Comparison of ENCODE assay signal across 21 cellular contexts in the genomic region with DNA sequence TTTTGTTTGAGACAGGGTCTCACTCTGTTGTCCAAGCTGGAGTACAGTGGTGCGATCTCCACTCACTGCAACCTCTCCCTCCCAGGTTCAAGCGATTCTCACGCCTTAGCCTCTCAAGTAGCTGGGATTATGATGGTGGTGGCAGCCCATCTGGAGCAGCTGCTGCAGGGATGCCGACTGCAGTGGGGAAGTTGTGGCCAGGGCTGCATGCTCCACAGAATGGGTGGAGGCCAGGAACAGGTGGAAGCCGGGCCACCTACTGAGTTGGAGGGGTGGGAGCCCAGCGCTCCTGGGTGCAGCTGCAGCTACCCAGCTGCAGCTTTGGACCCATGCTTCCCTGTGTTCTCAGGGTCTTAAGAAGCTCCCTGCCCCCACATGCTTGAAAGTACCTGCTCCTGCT.
A peak's percentile ranks its signal among the peaks of the same experiment; 100 is the strongest.
DNase-seq lines count a peak whose midpoint lies in the region; ATAC-seq lines count a peak whose summit lies in the region.
"Had no signal": no experiment of that assay in that cellular context is flagged by ENCODE, and none has a peak within 500 bp of the region (broad histone marks: within the 10 kb centered on the region; RNA-seq: fewer than 3 reads in every experiment).

No MANE protein-coding gene starts in this region.

- H3K27me3 ChIP-seq in SJCRH30: no peaks in the 10 kb centered on the region
- H3K27me3 ChIP-seq: BLaER1 had no signal

- no peak overlapping the region for H3K4me3 ChIP-seq in SJCRH30
- H3K4me3 ChIP-seq: BLaER1, GM12878, GM23248 had no signal

- DNase-seq in NCI-H146 (lab: John Stamatoyannopoulos, UW) (peak; percentile 28), NCI-H146 treated with DMSO at 0.1 percent for 48 hours (lab: John Stamatoyannopoulos, UW; ENCODE audit: unreplicated experiment) (no peak), NCI-H524 (lab: John Stamatoyannopoulos, UW) (peak; percentile 61 to 82), SJCRH30 (peak; percentile 83 to 85), substantia nigra (lab: John Stamatoyannopoulos, UW) (no peak), ureter (ENCODE audit: low spot score) (no peak), dermis blood vessel endothelial cell (no peak)
- DNase-seq: Caco-2; CD4-positive, CD25-positive, alpha-beta regulatory T cell; CD8-positive, alpha-beta T cell; DMS153; EL; GDM1; GM23248; H9 had no signal

- H3K4me1 ChIP-seq in SJCRH30: peaks cover 3% of the 10 kb centered on the region; the same call in 1 of the 2 replicates
- H3K4me1 ChIP-seq: BLaER1, Caco-2 had no signal

- no peak overlapping the region for H3K27ac ChIP-seq in SJCRH30
- H3K27ac ChIP-seq in substantia nigra (ENCODE audit: low read depth, low read length, poor library complexity, severe bottlenecking): no peak overlapping the region
- H3K27ac ChIP-seq: 22Rv1, BLaER1, C4-2B, GM23248 had no signal

- no peak for ATAC-seq in HG03520 (IDR thresholded peaks at IDR 0.05; ENCODE audit: unreplicated experiment)
- ATAC-seq: CD8-positive, alpha-beta T cell; GM12878; HCT116 had no signal

- no peaks in the 10 kb centered on the region for H3K36me3 ChIP-seq in SJCRH30

- no peaks in the 10 kb centered on the region for H3K9me3 ChIP-seq in SJCRH30 (replicated peaks)
- H3K9me3 ChIP-seq: Caco-2 had no signal

Comparison
In these comparisons a context has a peak if more than half of its experiments do, and no peak if none do; other contexts are left out.
1. DNase-seq: peak in NCI-H146 (single experiment), NCI-H524 (2 of 2) and SJCRH30 (2 of 2); none in NCI-H146 treated with DMSO at 0.1 percent for 48 hours (single experiment), substantia nigra (0 of 49), ureter (single experiment) and dermis blood vessel endothelial cell (single experiment).